In the genomic region with DNA sequence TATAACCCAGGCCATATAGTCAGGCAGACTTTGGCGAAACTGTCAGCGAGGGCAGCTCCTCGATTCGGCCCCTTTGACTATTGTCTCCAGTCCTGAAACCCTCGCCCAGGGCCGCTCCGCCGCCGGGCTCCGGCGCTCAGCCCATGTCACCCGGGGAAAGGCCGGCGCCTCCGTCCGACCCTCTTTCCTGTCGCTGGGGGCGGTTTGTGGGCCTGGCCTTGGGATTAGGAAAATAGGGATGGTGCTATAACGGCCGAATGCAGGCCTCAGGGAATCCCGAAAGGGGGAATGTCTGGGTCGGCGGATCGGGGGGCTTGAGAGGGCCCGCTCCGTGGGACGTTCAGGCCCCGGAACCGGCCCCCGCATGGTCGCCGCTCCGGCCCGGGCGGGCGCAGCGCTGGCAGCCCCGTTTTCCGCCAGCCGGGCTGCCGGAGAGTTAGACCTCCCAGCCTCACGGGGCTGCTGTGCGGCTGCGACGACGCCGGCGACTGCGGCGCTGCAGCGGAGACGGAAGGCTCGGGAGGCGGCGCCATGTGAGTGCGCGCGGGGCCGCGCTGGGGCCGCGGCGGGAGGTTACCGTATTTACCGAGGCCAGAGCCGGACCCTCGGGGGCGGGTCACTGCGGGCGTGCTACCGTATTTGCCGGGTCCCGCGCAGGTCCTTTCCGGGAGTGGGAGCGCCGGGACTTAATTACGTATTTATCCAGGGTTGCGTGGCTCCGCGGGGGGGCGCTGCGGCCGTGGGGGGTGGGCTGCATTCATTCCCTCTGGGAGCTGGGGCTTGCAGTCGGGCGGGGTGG, we compare ENCODE assay signal across 1 cellular context.
A peak's percentile ranks its signal among the peaks of the same experiment; 100 is the strongest.
TF ChIP-seq lines count a peak whose summit lies in the region.

No MANE protein-coding gene starts in this region.

TF ChIP-seq in WTC11, 78 proteins besides CTCF, POLR2A, EP300 and RAD21 (continued from another document):
- TF ChIP-seq E2F4 (CRISPR knock-in tag; IDR thresholded peaks at IDR 0.05; ENCODE audit: borderline replicate concordance, low read depth) (peak; percentile 64; the same call in 1 of the 2 replicates), NR3C1 (CRISPR knock-in tag; conservative IDR thresholded peaks at IDR 0.05; ENCODE audit: low read depth) (no peak), SP1 (CRISPR knock-in tag; conservative IDR thresholded peaks at IDR 0.05) (peak; percentile 41), FOXP1 (CRISPR knock-in tag; IDR thresholded peaks at IDR 0.05; ENCODE audit: borderline replicate concordance) (peak; percentile 88), MAX (CRISPR knock-in tag; IDR thresholded peaks at IDR 0.05) (peak; percentile 82), GABPB1 (CRISPR knock-in tag; IDR thresholded peaks at IDR 0.05) (peak; percentile 62), SMAD3 (CRISPR knock-in tag; IDR thresholded peaks at IDR 0.05; ENCODE audit: borderline replicate concordance) (0 out of 2 replicates have a peak, but pooled peaks have one; percentile 14), USF1 (CRISPR knock-in tag; IDR thresholded peaks at IDR 0.05) (peak; percentile 60), AR (CRISPR knock-in tag; IDR thresholded peaks at IDR 0.05) (no peak), FOXK1 (CRISPR knock-in tag; IDR thresholded peaks at IDR 0.05) (peak; percentile 59; the same call in 1 of the 2 replicates), MYBL2 (CRISPR knock-in tag; IDR thresholded peaks at IDR 0.05) (peak; percentile 44; the same call in 1 of the 2 replicates), ETV6 (CRISPR knock-in tag; IDR thresholded peaks at IDR 0.05) (peak; percentile 85), ZNF423 (CRISPR knock-in tag; IDR thresholded peaks at IDR 0.05) (peak; percentile 52; the same call in 1 of the 2 replicates), HMGA2 (CRISPR knock-in tag; IDR thresholded peaks at IDR 0.05) (no peak)
- TF ChIP-seq, protein P1, sequence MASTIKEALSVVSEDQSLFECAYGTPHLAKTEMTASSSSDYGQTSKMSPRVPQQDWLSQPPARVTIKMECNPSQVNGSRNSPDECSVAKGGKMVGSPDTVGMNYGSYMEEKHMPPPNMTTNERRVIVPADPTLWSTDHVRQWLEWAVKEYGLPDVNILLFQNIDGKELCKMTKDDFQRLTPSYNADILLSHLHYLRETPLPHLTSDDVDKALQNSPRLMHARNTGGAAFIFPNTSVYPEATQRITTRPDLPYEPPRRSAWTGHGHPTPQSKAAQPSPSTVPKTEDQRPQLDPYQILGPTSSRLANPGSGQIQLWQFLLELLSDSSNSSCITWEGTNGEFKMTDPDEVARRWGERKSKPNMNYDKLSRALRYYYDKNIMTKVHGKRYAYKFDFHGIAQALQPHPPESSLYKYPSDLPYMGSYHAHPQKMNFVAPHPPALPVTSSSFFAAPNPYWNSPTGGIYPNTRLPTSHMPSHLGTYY (CRISPR knock-in tag; IDR thresholded peaks at IDR 0.05): no peak
